9 cellular contexts compared by ENCODE assay signal in genomic region chr7:21580073-21580521, GRCh38. TPM values are rescaled to one million over a fixed set of nuclear protein-coding genes. Genes with fewer than 3 reads are reported as not detected.
DNase-seq lines count a peak whose midpoint lies in the region; ATAC-seq and TF ChIP-seq lines count a peak whose summit lies in the region.
"Had no signal": no experiment of that assay in that cellular context is flagged by ENCODE, and none has a peak within 500 bp of the region (broad histone marks: within the 10 kb centered on the region; RNA-seq: fewer than 3 reads in every experiment).

No MANE protein-coding gene starts in this region.

- H3K27ac Mint-ChIP-seq in activated CD4-positive, alpha-beta T cell treated with anti-CD3 and anti-CD28 coated beads for 36 hours: peak overlapping the region; percentile 6
- H3K27ac Mint-ChIP-seq in stimulated activated memory B cell treated with anti-CD40 and anti-IgM and Interleukin-4, amounts not matched to agents 10 μg/mL and 1 μg/mL and 100 μg/mL, for 72 hours: no peak overlapping the region
- no peak overlapping the region for H3K27ac Mint-ChIP-seq in type B pancreatic cell
- H3K27ac Mint-ChIP-seq: B cell had no signal

- H3K27me3 Mint-ChIP-seq in activated CD4-positive, alpha-beta T cell treated with anti-CD3 and anti-CD28 coated beads for 36 hours: peaks cover 5% of the 10 kb centered on the region
- peaks cover 49% of the 10 kb centered on the region for H3K27me3 Mint-ChIP-seq in stimulated activated memory B cell treated with anti-CD40 and anti-IgM and Interleukin-4, amounts not matched to agents 10 μg/mL and 1 μg/mL and 100 μg/mL, for 72 hours
- no peaks in the 10 kb centered on the region for H3K27me3 Mint-ChIP-seq in type B pancreatic cell

- ATAC-seq in activated CD4-positive, alpha-beta T cell treated with anti-CD3 and anti-CD28 coated beads for 36 hours: peak; percentile 26
- peak; percentile 96 for ATAC-seq in esophagus mucosa
- no peak for ATAC-seq in stimulated activated memory B cell treated with anti-CD40 and anti-IgM and Interleukin-4, amounts not matched to agents 10 μg/mL and 1 μg/mL and 100 μg/mL, for 72 hours

- no peaks in the 10 kb centered on the region for H3K36me3 Mint-ChIP-seq in activated CD4-positive, alpha-beta T cell treated with anti-CD3 and anti-CD28 coated beads for 36 hours (ENCODE audit: low read depth)
- no peaks in the 10 kb centered on the region for H3K36me3 Mint-ChIP-seq in stimulated activated memory B cell treated with anti-CD40 and anti-IgM and Interleukin-4, amounts not matched to agents 10 μg/mL and 1 μg/mL and 100 μg/mL, for 72 hours
- H3K36me3 Mint-ChIP-seq in type B pancreatic cell: peaks cover 5% of the 10 kb centered on the region

- POLR2A ChIA-PET in activated CD4-positive, alpha-beta T cell treated with anti-CD3 and anti-CD28 coated beads for 36 hours (lab: Charles Lee): no interaction called here

- peaks cover 6% of the 10 kb centered on the region for H3K9me3 Mint-ChIP-seq in activated CD4-positive, alpha-beta T cell treated with anti-CD3 and anti-CD28 coated beads for 36 hours (ENCODE audit: low read depth)
- peaks cover 6% of the 10 kb centered on the region for H3K9me3 Mint-ChIP-seq in stimulated activated memory B cell treated with anti-CD40 and anti-IgM and Interleukin-4, amounts not matched to agents 10 μg/mL and 1 μg/mL and 100 μg/mL, for 72 hours
- H3K9me3 Mint-ChIP-seq in type B pancreatic cell: no peaks in the 10 kb centered on the region

- TF ChIP-seq CTCF in type B pancreatic cell (conservative IDR thresholded peaks at IDR 0.05): no peak

- no peak overlapping the region for H3K4me3 Mint-ChIP-seq in activated CD4-positive, alpha-beta T cell treated with anti-CD3 and anti-CD28 coated beads for 36 hours
- no peak overlapping the region for H3K4me3 Mint-ChIP-seq in stimulated activated memory B cell treated with anti-CD40 and anti-IgM and Interleukin-4, amounts not matched to agents 10 μg/mL and 1 μg/mL and 100 μg/mL, for 72 hours
- H3K4me3 Mint-ChIP-seq in type B pancreatic cell: no peak overlapping the region
- H3K4me3 Mint-ChIP-seq: B cell had no signal

- CTCF ChIA-PET in activated CD4-positive, alpha-beta T cell treated with anti-CD3 and anti-CD28 coated beads for 36 hours (lab: Charles Lee): interaction anchor here (1.0 to 1.4 kb wide), 2 partner anchors 10 to 11 kb away, joined by 4 to 5 read pairs; no protein-coding TSS in a partner anchor

- H3K4me1 Mint-ChIP-seq in activated CD4-positive, alpha-beta T cell treated with anti-CD3 and anti-CD28 coated beads for 36 hours: peaks cover 6% of the 10 kb centered on the region
- H3K4me1 Mint-ChIP-seq in stimulated activated memory B cell treated with anti-CD40 and anti-IgM and Interleukin-4, amounts not matched to agents 10 μg/mL and 1 μg/mL and 100 μg/mL, for 72 hours: no peaks in the 10 kb centered on the region
- H3K4me1 Mint-ChIP-seq in type B pancreatic cell (ENCODE audit: unreplicated experiment): no peaks in the 10 kb centered on the region
- H3K4me1 Mint-ChIP-seq: B cell had no signal

- no peak for DNase-seq in activated CD4-positive, alpha-beta T cell treated with anti-CD3 and anti-CD28 coated beads for 36 hours
- no peak for DNase-seq in activated CD4-positive, alpha-beta T cell treated with anti-CD3 and anti-CD28 coated beads, Interleukin-2, amount 50 U/mL, for 4 hours
- DNase-seq in MV-4-11 (lab: John Stamatoyannopoulos, UW) (peak; percentile 92), superior temporal gyrus (ENCODE audit: extremely low spot score) (peak; percentile 29), type B pancreatic cell (ENCODE audit: extremely low spot score, unreplicated experiment) (no peak)
- DNase-seq in stimulated activated CD4-positive, alpha-beta T cell treated with anti-CD3 and anti-CD28 coated beads, Interleukin-4, amount 100 ng/mL, for 1 hour: no peak

- intact Hi-C loops in activated CD4-positive, alpha-beta T cell treated with anti-CD3 and anti-CD28 coated beads for 36 hours (cut with DNase I, micrococcal nuclease): no loop called here

RNA-seq across cellular contexts. Expression of gene DNAH11, which starts 37.3 kb away (rescaled TPM):
- total RNA-seq in activated CD4-positive, alpha-beta T cell treated with anti-CD3 and anti-CD28 coated beads for 36 hours: 1 to 10 TPM; 4.2 to 4.3 TPM
- total RNA-seq in esophagus mucosa (1.1 TPM), type B pancreatic cell (ENCODE audit: low replicate concordance) (1.0 and 3.2 TPM in 2 replicates)
- total RNA-seq: B cell had no signal

Comparison
In these comparisons a context has a peak if more than half of its experiments do, and no peak if none do; other contexts are left out.
1. DNase-seq: peak in MV-4-11 (single experiment) and superior temporal gyrus (single experiment); none in activated CD4-positive, alpha-beta T cell treated with anti-CD3 and anti-CD28 coated beads for 36 hours (single experiment), activated CD4-positive, alpha-beta T cell treated with anti-CD3 and anti-CD28 coated beads, Interleukin-2, amount 50 U/mL, for 4 hours (0 of 2), stimulated activated CD4-positive, alpha-beta T cell treated with anti-CD3 and anti-CD28 coated beads, Interleukin-4, amount 100 ng/mL, for 1 hour (single experiment) and type B pancreatic cell (single experiment).